Comparison of ENCODE assay signal across 3 cellular contexts in genomic region chr4:24368801-24369200, GRCh38.
"Had no signal": no experiment of that assay in that cellular context is flagged by ENCODE, and none has a peak within 500 bp of the region (broad histone marks: within the 10 kb centered on the region; RNA-seq: fewer than 3 reads in every experiment).

No MANE protein-coding gene starts in this region.

- ATAC-seq: GM12878 had no signal

- DNase-seq: GDM1, GF-D8 had no signal
